Comparison of ENCODE assay signal across 8 cellular contexts in genomic region chr18:3594760-3595241, GRCh38.
A peak's percentile ranks its signal among the peaks of the same experiment; 100 is the strongest.
DNase-seq lines count a peak whose midpoint lies in the region; ATAC-seq and TF ChIP-seq lines count a peak whose summit lies in the region.

No MANE protein-coding gene starts in this region.

- H3K27ac ChIP-seq in SU-DHL-6 (ENCODE audit: low read depth, low read length) = peak overlapping the region; percentile 44
- peak overlapping the region; percentile 81 to 99 (median 97) for H3K27ac ChIP-seq in dorsolateral prefrontal cortex
- H3K27ac ChIP-seq in mesodermal cell (ENCODE audit: low read depth, low read length, severe bottlenecking) = peak overlapping the region; percentile 100
- H3K27ac ChIP-seq in upper lobe of left lung = peak overlapping the region; percentile 95 to 97 (median 95)

- peak overlapping the region; percentile 80 for H3K4me2 ChIP-seq in SU-DHL-6 (ENCODE audit: low read depth, low read length, poor library complexity, severe bottlenecking)

- H3K9me3 ChIP-seq in SU-DHL-6 (ENCODE audit: insufficient read depth, low read length) (no peaks in the 10 kb centered on the region), mesodermal cell (ENCODE audit: control insufficient read depth, low read length) (no peaks in the 10 kb centered on the region), upper lobe of left lung (no peaks in the 10 kb centered on the region)

- TF ChIP-seq POLR2A in upper lobe of left lung (IDR thresholded peaks at IDR 0.05) = no peak

- no peak for TF ChIP-seq EP300 in upper lobe of left lung (IDR thresholded peaks at IDR 0.05)

- no peaks in the 10 kb centered on the region for H3K79me2 ChIP-seq in SU-DHL-6 (ENCODE audit: insufficient read depth, low read length)

- H2AFZ ChIP-seq in SU-DHL-6 (ENCODE audit: low read depth, low read length, severe bottlenecking) = peak overlapping the region; percentile 96

- H3K9me2 ChIP-seq in SU-DHL-6 (replicated peaks; ENCODE audit: insufficient read depth, low read length) = no peaks in the 10 kb centered on the region

- intact Hi-C loops in dorsolateral prefrontal cortex (cut with DNase I) = loop anchor here (1.0 to 5.0 kb wide), 7 partner anchors 8 to 318 kb away; no protein-coding TSS in a partner anchor

- peaks cover 4% of the 10 kb centered on the region; the same call in 1 of the 2 replicates for H3F3A ChIP-seq in SU-DHL-6 (ENCODE audit: insufficient read depth)

- peak; percentile 78 for DNase-seq in activated effector memory CD4-positive, alpha-beta T cell treated with anti-CD3 and anti-CD28 coated beads, Interleukin-2, amount 50 U/mL, for 16 hours
- no peak for DNase-seq in activated effector memory CD4-positive, alpha-beta T cell treated with Interleukin-2 at 50 U/mL for 16 hours
- peak in 1 of 10 donors; percentile 26 for DNase-seq in dorsolateral prefrontal cortex
- peak in 1 of 2 donors; percentile 41 for DNase-seq in upper lobe of left lung
- DNase-seq in NCI-H446 treated with DMSO at 0.1 percent for 48 hours (lab: John Stamatoyannopoulos, UW) = no peak

- H3K4me3 ChIP-seq in SU-DHL-6 (ENCODE audit: insufficient read depth, low read length, poor library complexity, severe bottlenecking) (peak overlapping the region; percentile 42), dorsolateral prefrontal cortex (peak overlapping the region; percentile 23 to 73 (median 59)), mesodermal cell (ENCODE audit: extremely low read depth, insufficient read depth, low read length, poor library complexity, severe bottlenecking) (peak overlapping the region; percentile 54), upper lobe of left lung (peak overlapping the region; percentile 14 to 52 (median 42))

- TF ChIP-seq CTCF in SU-DHL-6 (IDR thresholded peaks at IDR 0.05; ENCODE audit: insufficient read depth, low read length, poor library complexity, severe bottlenecking) (no peak), dorsolateral prefrontal cortex (IDR thresholded peaks at IDR 0.05 in 54 of 56, conservative IDR thresholded peaks at IDR 0.05 in 2 of 56; ENCODE audit: low read depth in 1 of 56, partially characterized antibody in 56 of 56) (no peak), upper lobe of left lung (IDR thresholded peaks at IDR 0.05) (no peak)

- peaks cover 37% of the 10 kb centered on the region for H3K4me1 ChIP-seq in mesodermal cell (ENCODE audit: control insufficient read depth, insufficient read depth, low read length, poor library complexity, severe bottlenecking)
- H3K4me1 ChIP-seq in upper lobe of left lung = peaks cover 41 to 53% (median 45%) of the 10 kb centered on the region in 4 donors

- H3K9ac ChIP-seq in SU-DHL-6 (ENCODE audit: low read length) = peak overlapping the region; percentile 49

- H3K27me3 ChIP-seq in SU-DHL-6 (ENCODE audit: low read length) (no peaks in the 10 kb centered on the region), dorsolateral prefrontal cortex (no peaks in the 10 kb centered on the region), upper lobe of left lung (no peaks in the 10 kb centered on the region)

- H3K36me3 ChIP-seq in SU-DHL-6 (ENCODE audit: low read length) = no peaks in the 10 kb centered on the region
- H3K36me3 ChIP-seq in mesodermal cell (ENCODE audit: control insufficient read depth, insufficient read depth, low read length) = peaks cover 21% of the 10 kb centered on the region
- H3K36me3 ChIP-seq in upper lobe of left lung = no peaks in the 10 kb centered on the region

- WGBS in mesodermal cell (ENCODE audit: insufficient coverage in 2 of 2), 2 experiments = 0 to 12% methylated on average over 4 to 7 of the region's 7 CpGs
- 7 to 11% methylated on average over 7 of the region's 7 CpGs for WGBS in upper lobe of left lung, 2 donors

- H4K20me1 ChIP-seq in SU-DHL-6 (ENCODE audit: low read depth, low read length) = no peaks in the 10 kb centered on the region

- ATAC-seq in upper lobe of left lung (ENCODE audit: low FRiP score in 2 of 2) = peak in 1 of 2 donors; percentile 7
- ATAC-seq in GM21528 (IDR thresholded peaks at IDR 0.05; ENCODE audit: low FRiP score, unreplicated experiment) = no peak

Comparison
In these comparisons a context has a peak if more than half of its experiments do, and no peak if none do; other contexts are left out.
1. H3K27ac ChIP-seq: peak in every context shown above with its lines; median percentile 100 in mesodermal cell; 97 in dorsolateral prefrontal cortex; 95 in upper lobe of left lung; 44 in SU-DHL-6.